19 cellular contexts compared by ENCODE assay signal in the genomic region with DNA sequence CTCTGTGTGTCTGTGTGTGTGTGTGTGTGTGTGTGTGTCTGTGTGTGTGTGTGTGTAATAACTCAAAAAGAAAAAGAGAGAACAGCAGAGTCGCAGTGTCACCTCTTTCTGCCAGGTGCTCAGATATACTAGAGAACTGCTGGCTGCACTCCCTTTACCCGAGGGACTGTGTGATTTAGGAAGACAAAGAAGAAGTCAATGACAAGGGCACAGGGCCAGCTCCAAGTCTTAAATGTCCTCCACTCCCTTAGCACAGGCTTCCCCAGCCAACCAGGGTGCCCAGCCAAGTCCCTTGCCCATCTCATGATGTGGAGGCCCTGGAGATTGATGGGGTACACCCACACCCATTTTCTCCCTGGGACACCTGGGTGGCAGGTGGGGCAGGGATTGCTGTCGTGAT. TPM values are rescaled to one million over a fixed set of nuclear protein-coding genes. Genes with fewer than 3 reads are reported as not detected.
"Had no signal": no experiment of that assay in that cellular context is flagged by ENCODE, and none has a peak within 500 bp of the region (broad histone marks: within the 10 kb centered on the region; RNA-seq: fewer than 3 reads in every experiment).

No MANE protein-coding gene starts in this region.

- H3K27ac ChIP-seq: body of pancreas, coronary artery, lower lobe of right lung, neural progenitor cell, pancreas, stomach, thoracic aorta, WERI-Rb-1 had no signal

- H3K9me3 ChIP-seq: body of pancreas, lower lobe of right lung, pancreas, stomach, thoracic aorta had no signal

- H3K36me3 ChIP-seq: neural progenitor cell, pancreas, thoracic aorta had no signal

- H3K4me1 Mint-ChIP-seq: activated CD8-positive, alpha-beta memory T cell treated with anti-CD3 and anti-CD28 coated beads, Interleukin-2, amount 10 ng/mL, durations not matched to agents 7 days and 5 days; T-helper 17 cell had no signal

- H3K27me3 ChIP-seq: body of pancreas, neural progenitor cell, pancreas, stomach had no signal

- DNase-seq: activated CD4-positive, alpha-beta memory T cell treated with anti-CD3 and anti-CD28 coated beads for 36 hours; activated CD8-positive, alpha-beta memory T cell treated with anti-CD3 and anti-CD28 coated beads, Interleukin-2, amount 10 ng/mL, durations not matched to agents 7 days and 5 days; activated effector memory CD4-positive, alpha-beta T cell treated with Interleukin-2 at 50 U/mL for 16 hours; activated T-cell treated with anti-CD3 and anti-CD28 coated beads, Interleukin-2, amount 50 U/mL, for 24 hours; body of pancreas; central memory CD4-positive, alpha-beta T cell; effector CD8-positive, alpha-beta T cell; foreskin fibroblast; lower lobe of right lung; midbrain; pancreas; stimulated activated CD4-positive, alpha-beta T cell treated with anti-CD3 and anti-CD28 coated beads, Interleukin-1b, Interleukin-23, amount 100 ng/mL, for 48 hours; stomach; T-helper 17 cell; WERI-Rb-1 had no signal

- H3K9me3 Mint-ChIP-seq: activated CD4-positive, alpha-beta memory T cell treated with anti-CD3 and anti-CD28 coated beads for 36 hours; activated naive CD4-positive, alpha-beta T cell treated with anti-CD3 and anti-CD28 coated beads, Interleukin-2, amount 50 U/mL, for 72 hours; activated T-cell treated with anti-CD3 and anti-CD28 coated beads, Interleukin-2, amount 50 U/mL, for 24 hours; neural progenitor cell had no signal

- ATAC-seq: activated CD8-positive, alpha-beta memory T cell treated with anti-CD3 and anti-CD28 coated beads, Interleukin-2, amount 10 ng/mL, durations not matched to agents 7 days and 5 days; activated naive CD4-positive, alpha-beta T cell treated with anti-CD3 and anti-CD28 coated beads, Interleukin-2, amount 50 U/mL, for 72 hours; body of pancreas; lower lobe of right lung; pancreas; T-helper 17 cell had no signal

- H3K4me3 Mint-ChIP-seq: activated CD4-positive, alpha-beta memory T cell treated with anti-CD3 and anti-CD28 coated beads for 36 hours; activated CD8-positive, alpha-beta memory T cell treated with anti-CD3 and anti-CD28 coated beads, Interleukin-2, amount 10 ng/mL, durations not matched to agents 7 days and 5 days; activated T-cell treated with anti-CD3 and anti-CD28 coated beads, Interleukin-2, amount 50 U/mL, for 24 hours; neural progenitor cell; T-helper 17 cell had no signal

- H3K36me3 Mint-ChIP-seq: activated CD4-positive, alpha-beta memory T cell treated with anti-CD3 and anti-CD28 coated beads for 36 hours; activated CD8-positive, alpha-beta memory T cell treated with anti-CD3 and anti-CD28 coated beads, Interleukin-2, amount 10 ng/mL, durations not matched to agents 7 days and 5 days; activated naive CD4-positive, alpha-beta T cell treated with anti-CD3 and anti-CD28 coated beads, Interleukin-2, amount 50 U/mL, for 72 hours had no signal

- H3K27ac Mint-ChIP-seq: activated CD4-positive, alpha-beta memory T cell treated with anti-CD3 and anti-CD28 coated beads for 36 hours; activated CD8-positive, alpha-beta memory T cell treated with anti-CD3 and anti-CD28 coated beads, Interleukin-2, amount 10 ng/mL, durations not matched to agents 7 days and 5 days; activated naive CD4-positive, alpha-beta T cell treated with anti-CD3 and anti-CD28 coated beads, Interleukin-2, amount 50 U/mL, for 72 hours; activated T-cell treated with anti-CD3 and anti-CD28 coated beads, Interleukin-2, amount 50 U/mL, for 24 hours; neural progenitor cell; T-helper 17 cell had no signal

- H3K4me1 ChIP-seq: body of pancreas, neural progenitor cell, pancreas had no signal

- H3K4me3 ChIP-seq: body of pancreas, coronary artery, lower lobe of right lung, neural progenitor cell, pancreas, stomach, thoracic aorta had no signal

RNA-seq across cellular contexts. Expression of gene CCNJL, which starts 8.7 kb away (rescaled TPM):
- total RNA-seq: activated CD4-positive, alpha-beta memory T cell treated with anti-CD3 and anti-CD28 coated beads for 36 hours had no signal
